ENCODE assay signal across 8 cellular contexts in genomic region chr7:96320437-96320836, GRCh38. TPM values are rescaled to one million over a fixed set of nuclear protein-coding genes. Genes with fewer than 3 reads are reported as not detected.
DNase-seq lines count a peak whose midpoint lies in the region; ATAC-seq and TF ChIP-seq lines count a peak whose summit lies in the region.

No MANE protein-coding gene starts in this region.

- no peak overlapping the region for H2BK120ac ChIP-seq in mesendoderm (ENCODE audit: low read depth, low read length)

- peak; percentile 50 for DNase-seq in stimulated activated CD4-positive, alpha-beta T cell treated with anti-CD3 and anti-CD28 coated beads, Interleukin-4, amount 100 ng/mL, for 24 hours
- no peak for DNase-seq in stimulated activated CD4-positive, alpha-beta T cell treated with anti-CD3 and anti-CD28 coated beads, Interleukin-2, amount 100 ng/mL, for 48 hours
- DNase-seq in activated CD8-positive, alpha-beta T cell treated with anti-CD3 and anti-CD28 coated beads for 36 hours = peak; percentile 37
- DNase-seq in mesendoderm (no peak), cerebellar nuclear complex (lab: John Stamatoyannopoulos, UW) (no peak), hepatic stellate cell (ENCODE audit: low spot score) (no peak)
- DNase-seq in activated CD8-positive, alpha-beta memory T cell treated with anti-CD3 and anti-CD28 coated beads for 24 hours = no peak

- peak overlapping the region; percentile 97 for H3K9ac ChIP-seq in mesendoderm (ENCODE audit: low read length)

- no peak for TF ChIP-seq CTCF in activated CD8-positive, alpha-beta T cell treated with anti-CD3 and anti-CD28 coated beads for 36 hours (IDR thresholded peaks at IDR 0.05)

- peak overlapping the region; percentile 5 for H3K56ac ChIP-seq in mesendoderm (ENCODE audit: low read length)

- H2BK15ac ChIP-seq in mesendoderm (replicated peaks; ENCODE audit: low read depth) = no peak overlapping the region

- ATAC-seq in HG03097 (IDR thresholded peaks at IDR 0.05; ENCODE audit: low FRiP score, unreplicated experiment) = peak; percentile 36
- peak; percentile 54 for ATAC-seq in activated CD8-positive, alpha-beta T cell treated with anti-CD3 and anti-CD28 coated beads for 36 hours

- no peak overlapping the region for H3K4me3 ChIP-seq in mesendoderm (ENCODE audit: low read length)

- no peaks in the 10 kb centered on the region for H3K9me3 Mint-ChIP-seq in activated CD8-positive, alpha-beta T cell treated with anti-CD3 and anti-CD28 coated beads for 36 hours

- H3K4me1 Mint-ChIP-seq in activated CD8-positive, alpha-beta T cell treated with anti-CD3 and anti-CD28 coated beads for 36 hours (ENCODE audit: low read depth) = peaks cover 36% of the 10 kb centered on the region

- intact Hi-C loops in activated CD8-positive, alpha-beta T cell treated with anti-CD3 and anti-CD28 coated beads for 36 hours (cut with micrococcal nuclease) = loop anchor here (2.0 to 10.0 kb wide), 3 partner anchors 16 to 514 kb away; no protein-coding TSS in a partner anchor

- no peak overlapping the region for H3K23ac ChIP-seq in mesendoderm (ENCODE audit: low read length)

- H3K27me3 Mint-ChIP-seq in activated CD8-positive, alpha-beta T cell treated with anti-CD3 and anti-CD28 coated beads for 36 hours = peaks cover 2% of the 10 kb centered on the region

- H3K27ac Mint-ChIP-seq in activated CD8-positive, alpha-beta T cell treated with anti-CD3 and anti-CD28 coated beads for 36 hours = peak overlapping the region; percentile 96

- no peaks in the 10 kb centered on the region for H3K36me3 Mint-ChIP-seq in activated CD8-positive, alpha-beta T cell treated with anti-CD3 and anti-CD28 coated beads for 36 hours (ENCODE audit: low read depth)

- H3K4ac ChIP-seq in mesendoderm (ENCODE audit: low read depth, low read length) = no peak overlapping the region

- no peak overlapping the region for H2AK5ac ChIP-seq in mesendoderm (ENCODE audit: low read length)

- H3K27me3 ChIP-seq in mesendoderm (ENCODE audit: insufficient read depth, low read length, poor library complexity) = no peaks in the 10 kb centered on the region

- peak overlapping the region; percentile 81 for H3K4me3 Mint-ChIP-seq in activated CD8-positive, alpha-beta T cell treated with anti-CD3 and anti-CD28 coated beads for 36 hours

- POLR2A ChIA-PET in activated CD8-positive, alpha-beta T cell treated with anti-CD3 and anti-CD28 coated beads for 36 hours (lab: Charles Lee) = interaction anchor here (1.7 kb wide), 1 partner anchor 16 kb away, joined by 4 read pairs; no protein-coding TSS in a partner anchor

- H2BK5ac ChIP-seq in mesendoderm (ENCODE audit: low read length) = no peak overlapping the region

- no peak overlapping the region for H3K4me2 ChIP-seq in mesendoderm (ENCODE audit: low read length)

- H3K18ac ChIP-seq in mesendoderm (ENCODE audit: low read length) = no peak overlapping the region

- peaks cover 27% of the 10 kb centered on the region for H3K79me2 ChIP-seq in mesendoderm (ENCODE audit: control insufficient read depth, insufficient read depth, low read length)

- H4K8ac ChIP-seq in mesendoderm (ENCODE audit: low read depth, low read length) = no peak overlapping the region

- peaks cover 11% of the 10 kb centered on the region for H3K79me1 ChIP-seq in mesendoderm (ENCODE audit: low read length)

- H3K36me3 ChIP-seq in mesendoderm (ENCODE audit: control insufficient read depth, insufficient read depth, low read length) = no peaks in the 10 kb centered on the region

- no peak overlapping the region for H3K27ac ChIP-seq in mesendoderm (ENCODE audit: low read depth, low read length)

- CTCF ChIA-PET in activated CD8-positive, alpha-beta T cell treated with anti-CD3 and anti-CD28 coated beads for 36 hours (lab: Charles Lee) = no interaction called here

- H4K5ac ChIP-seq in mesendoderm (ENCODE audit: low read length) = no peak overlapping the region

- H3K4me1 ChIP-seq in mesendoderm (ENCODE audit: control insufficient read depth, low read depth, low read length) = peaks cover 10% of the 10 kb centered on the region

- WGBS in mesendoderm (ENCODE audit: extremely low coverage, insufficient coverage, low lambda C conversion rate) = no CpG with 5 or more reads among the region's 2 CpGs

RNA-seq across cellular contexts. Expression of gene SLC25A13, which starts 1.5 kb away (rescaled TPM):
- 1 to 10 TPM; 7.3 to 9.0 TPM for total RNA-seq in activated CD8-positive, alpha-beta T cell treated with anti-CD3 and anti-CD28 coated beads for 36 hours
- polyA plus RNA-seq in mesendoderm (2013, experiment 1 of 2) = 61.0 TPM
- polyA plus RNA-seq in mesendoderm (2013, experiment 2 of 2) = 62.3 TPM

Comparison
In these comparisons a context has a peak if more than half of its experiments do, and no peak if none do; other contexts are left out.
1. DNase-seq: peak in stimulated activated CD4-positive, alpha-beta T cell treated with anti-CD3 and anti-CD28 coated beads, Interleukin-4, amount 100 ng/mL, for 24 hours (single experiment) and activated CD8-positive, alpha-beta T cell treated with anti-CD3 and anti-CD28 coated beads for 36 hours (single experiment); none in stimulated activated CD4-positive, alpha-beta T cell treated with anti-CD3 and anti-CD28 coated beads, Interleukin-2, amount 100 ng/mL, for 48 hours (0 of 2), mesendoderm (single experiment), cerebellar nuclear complex (0 of 2), hepatic stellate cell (single experiment) and activated CD8-positive, alpha-beta memory T cell treated with anti-CD3 and anti-CD28 coated beads for 24 hours (single experiment).